ENCODE assay signal across 26 cellular contexts in genomic region chr2:19600506-19600905, GRCh38.
"Had no signal": no experiment of that assay in that cellular context is flagged by ENCODE, and none has a peak within 500 bp of the region (broad histone marks: within the 10 kb centered on the region; RNA-seq: fewer than 3 reads in every experiment).

No MANE protein-coding gene starts in this region.

- ATAC-seq: effector memory CD8-positive, alpha-beta T cell; gastroesophageal sphincter; heart right ventricle; left ventricle myocardium superior; naive thymus-derived CD4-positive, alpha-beta T cell; stimulated activated naive CD8-positive, alpha-beta T cell treated with anti-CD3 and anti-CD28 coated beads, Interleukin-15, amount 100 ng/mL, for 72 hours had no signal

- H3K4me1 ChIP-seq: adrenal gland, esophagus squamous epithelium, gastroesophageal sphincter, heart right ventricle, neural progenitor cell, prostate gland, right atrium auricular region, suprapubic skin had no signal

- H3K36me3 ChIP-seq: adrenal gland, cardiac muscle cell, esophagus squamous epithelium, gastroesophageal sphincter, heart right ventricle, neural progenitor cell, prostate gland, right atrium auricular region, suprapubic skin had no signal

- H3K27ac Mint-ChIP-seq: activated CD4-positive, alpha-beta T cell treated with anti-CD3 and anti-CD28 coated beads, Interleukin-2, amount 10 ng/mL, durations not matched to agents 24 days and 14 days; effector memory CD8-positive, alpha-beta T cell; memory B cell; naive thymus-derived CD4-positive, alpha-beta T cell; neural progenitor cell; stimulated activated naive CD8-positive, alpha-beta T cell treated with anti-CD3 and anti-CD28 coated beads, Interleukin-15, amount 100 ng/mL, for 72 hours had no signal

- H3K27me3 ChIP-seq: adrenal gland, cardiac muscle cell, esophagus squamous epithelium, gastroesophageal sphincter, heart right ventricle, neural progenitor cell, right atrium auricular region, suprapubic skin had no signal

- H3K27ac ChIP-seq: adrenal gland, cardiac muscle cell, esophagus squamous epithelium, gastroesophageal sphincter, heart right ventricle, neural progenitor cell, prostate gland, right atrium auricular region, suprapubic skin had no signal

- H3K4me3 ChIP-seq: adrenal gland, cardiac muscle cell, esophagus squamous epithelium, gastroesophageal sphincter, heart right ventricle, neural progenitor cell, prostate gland, right atrium auricular region, suprapubic skin had no signal

- H3K9me3 ChIP-seq: adrenal gland, esophagus squamous epithelium, gastroesophageal sphincter, prostate gland, right atrium auricular region, suprapubic skin had no signal

- DNase-seq: activated CD4-positive, alpha-beta T cell treated with anti-CD3 and anti-CD28 coated beads, Interleukin-2, amount 10 ng/mL, durations not matched to agents 24 days and 14 days; activated CD8-positive, alpha-beta memory T cell treated with anti-CD3 and anti-CD28 coated beads, Interleukin-2, amount 50 U/mL, for 4 hours; activated effector memory CD4-positive, alpha-beta T cell treated with anti-CD3 and anti-CD28 coated beads, Interleukin-2, amount 50 U/mL, for 16 hours; activated naive CD4-positive, alpha-beta T cell treated with anti-CD3 and anti-CD28 coated beads, Interleukin-2, amount 50 U/mL, for 16 hours; activated T-cell treated with anti-CD3 and anti-CD28 coated beads, Interleukin-2, amount 50 U/mL, for 48 hours; adrenal gland; dermis blood vessel endothelial cell; effector memory CD8-positive, alpha-beta T cell; esophagus squamous epithelium; heart right ventricle; kidney glomerular epithelial cell; left ventricle myocardium superior; naive thymus-derived CD4-positive, alpha-beta T cell; small intestine; stimulated activated CD4-positive, alpha-beta T cell treated with anti-CD3 and anti-CD28 coated beads, Interleukin-15, amount 100 ng/mL, for 24 hours; stimulated activated CD4-positive, alpha-beta T cell treated with anti-CD3 and anti-CD28 coated beads, Interleukin-2, amount 100 ng/mL, for 48 hours; stimulated activated naive CD8-positive, alpha-beta T cell treated with anti-CD3 and anti-CD28 coated beads, Interleukin-15, amount 100 ng/mL, for 72 hours; T1000; trophoblast cell had no signal

- H3K9me3 Mint-ChIP-seq: effector memory CD8-positive, alpha-beta T cell; neural progenitor cell had no signal

- H3K36me3 Mint-ChIP-seq: memory B cell, neural progenitor cell had no signal
